8 cellular contexts compared by ENCODE assay signal in genomic region chr20:59939879-59940128, GRCh38. TPM values are rescaled to one million over a fixed set of nuclear protein-coding genes. Genes with fewer than 3 reads are reported as not detected.
DNase-seq lines count a peak whose midpoint lies in the region; ATAC-seq and TF ChIP-seq lines count a peak whose summit lies in the region.

No MANE protein-coding gene starts in this region.

- ATAC-seq in GM21381 (IDR thresholded peaks at IDR 0.05; ENCODE audit: unreplicated experiment) (peak; percentile 34), HG03571 (IDR thresholded peaks at IDR 0.05; ENCODE audit: unreplicated experiment) (peak; percentile 36), lower lobe of right lung (peak in 1 of 2 donors; percentile 24), upper lobe of right lung (no peak)

- POLR2A ChIA-PET in CD4-positive, alpha-beta memory T cell (lab: Charles Lee; ENCODE audit: partially characterized antibody): interaction anchor here (0.8 to 3.3 kb wide), 7 partner anchors 10 to 1289 kb away, joined by 3 to 39 read pairs (median 4); partner anchors contain the start of gene STX16
- POLR2A ChIA-PET in MCF 10A (lab: Yijun Ruan, JAX): interaction anchor here (0.6 to 3.7 kb wide), 36 partner anchors 8 to 1313 kb away, joined by 3 to 51 read pairs (median 6); partner anchors contain the start of gene ATP5F1E

- CTCF ChIA-PET in CD4-positive, alpha-beta memory T cell (lab: Charles Lee; ENCODE audit: partially characterized antibody): interaction anchor here (0.6 to 2.4 kb wide), 12 partner anchors 9 to 1289 kb away, joined by 3 to 19 read pairs (median 4); partner anchors contain the start of gene CDH26
- CTCF ChIA-PET in MCF 10A (lab: Yijun Ruan, JAX): interaction anchor here (0.6 to 4.7 kb wide), 15 partner anchors 9 to 1928 kb away, joined by 3 to 39 read pairs (median 4); no protein-coding TSS in a partner anchor

- H3K36me3 Mint-ChIP-seq in CD4-positive, alpha-beta memory T cell: peaks cover 14 to 36% of the 10 kb centered on the region in 2 donors
- peaks cover 26% of the 10 kb centered on the region for H3K36me3 Mint-ChIP-seq in MCF 10A (ENCODE audit: insufficient read depth, unreplicated experiment)

- no peak for DNase-seq in CD4-positive, alpha-beta memory T cell
- DNase-seq in MCF 10A (ENCODE audit: unreplicated experiment) (no peak), lower lobe of right lung (peak; percentile 76), upper lobe of right lung (peak; percentile 81), T-helper 9 cell (no peak), cerebellar nuclear complex (lab: John Stamatoyannopoulos, UW) (no peak)

- H3K27ac ChIP-seq in CD4-positive, alpha-beta memory T cell (ENCODE audit: low read depth, low read length): peak overlapping the region; percentile 87
- H3K27ac ChIP-seq in lower lobe of right lung (peak overlapping the region; percentile 99), upper lobe of right lung (peak overlapping the region; percentile 99)

- TSS peak; percentile 26 for BruUV-seq in MCF 10A (replicated peaks; lab: Mats Ljungman, UMichigan)

- peaks cover 34 to 60% (median 46%) of the 10 kb centered on the region in 4 donors for H3K4me1 Mint-ChIP-seq in CD4-positive, alpha-beta memory T cell
- H3K4me1 Mint-ChIP-seq in MCF 10A (ENCODE audit: insufficient read depth, unreplicated experiment): peaks cover 27% of the 10 kb centered on the region

- H3K27me3 ChIP-seq in CD4-positive, alpha-beta memory T cell (ENCODE audit: insufficient read depth, low read length): no peaks in the 10 kb centered on the region
- H3K27me3 ChIP-seq in lower lobe of right lung (ENCODE audit: low read depth) (no peaks in the 10 kb centered on the region), upper lobe of right lung (no peaks in the 10 kb centered on the region)

- H3K4me3 Mint-ChIP-seq in CD4-positive, alpha-beta memory T cell: peak overlapping the region; percentile 90 to 99 (median 96)
- peak overlapping the region; percentile 95 for H3K4me3 Mint-ChIP-seq in MCF 10A (ENCODE audit: unreplicated experiment)

- H3K9me3 ChIP-seq in CD4-positive, alpha-beta memory T cell (ENCODE audit: control insufficient read depth in 1 of 2, low read length in 2 of 2): no peaks in the 10 kb centered on the region
- H3K9me3 ChIP-seq in lower lobe of right lung (no peaks in the 10 kb centered on the region), upper lobe of right lung (no peaks in the 10 kb centered on the region)

- H3K27ac Mint-ChIP-seq in CD4-positive, alpha-beta memory T cell: peak overlapping the region; percentile 64 to 93 (median 83)
- peak overlapping the region; percentile 96 for H3K27ac Mint-ChIP-seq in MCF 10A (ENCODE audit: low read depth, unreplicated experiment)

- intact Hi-C loops in CD4-positive, alpha-beta memory T cell (cut with micrococcal nuclease): loop anchor here (1.0 to 2.0 kb wide), 2 partner anchors 9 to 117 kb away; no protein-coding TSS in a partner anchor
- intact Hi-C loops in MCF 10A (cut with micrococcal nuclease): loop anchor here (5.0 kb wide), 2 partner anchors 103 to 158 kb away; no protein-coding TSS in a partner anchor
- intact Hi-C loops in lower lobe of right lung (cut with DNase I): no loop called here
- intact Hi-C loops in upper lobe of right lung (cut with DNase I): no loop called here

- H3K4me3 ChIP-seq in CD4-positive, alpha-beta memory T cell (ENCODE audit: low read length in 2 of 2): peak overlapping the region; percentile 87 to 95
- H3K4me3 ChIP-seq in lower lobe of right lung: peak overlapping the region; percentile 81
- peak overlapping the region; percentile 87 for H3K4me3 ChIP-seq in upper lobe of right lung

- TF ChIP-seq CTCF in MCF 10A (IDR thresholded peaks at IDR 0.05; ENCODE audit: unreplicated experiment) (no peak), lower lobe of right lung (IDR thresholded peaks at IDR 0.05) (no peak), upper lobe of right lung (IDR thresholded peaks at IDR 0.05) (no peak)

- peaks cover 20% of the 10 kb centered on the region for H3K36me3 ChIP-seq in CD4-positive, alpha-beta memory T cell (ENCODE audit: insufficient read depth, low read length)
- H3K36me3 ChIP-seq in lower lobe of right lung (peaks cover 27% of the 10 kb centered on the region), upper lobe of right lung (peaks cover 29% of the 10 kb centered on the region)

- no peaks in the 10 kb centered on the region for H3K9me3 Mint-ChIP-seq in CD4-positive, alpha-beta memory T cell
- H3K9me3 Mint-ChIP-seq in MCF 10A (ENCODE audit: unreplicated experiment): no peaks in the 10 kb centered on the region

- no peaks in the 10 kb centered on the region for H3K27me3 Mint-ChIP-seq in CD4-positive, alpha-beta memory T cell
- H3K27me3 Mint-ChIP-seq in MCF 10A (ENCODE audit: insufficient read depth, unreplicated experiment): no peaks in the 10 kb centered on the region

- H3K4me1 ChIP-seq in CD4-positive, alpha-beta memory T cell (ENCODE audit: insufficient read depth, low read length): peaks cover 52% of the 10 kb centered on the region
- H3K4me1 ChIP-seq in lower lobe of right lung (peaks cover 40% of the 10 kb centered on the region), upper lobe of right lung (peaks cover 43% of the 10 kb centered on the region)

RNA-seq across cellular contexts. Expression of gene PPP1R3D, which starts 0.3 kb away (rescaled TPM):
- 10 to 100 TPM; 13.2 to 15.0 TPM for total RNA-seq in CD4-positive, alpha-beta memory T cell
- 1 to 10 TPM; 2.2 to 2.8 TPM for polyA plus RNA-seq in CD4-positive, alpha-beta memory T cell
- total RNA-seq in MCF 10A (2022) (2.4 and 3.5 TPM in 2 replicates), lower lobe of right lung (12.1 TPM), upper lobe of right lung (11.2 TPM)

RNA-seq across cellular contexts. Expression of gene FAM217B, which starts 0.4 kb away (rescaled TPM):
- 10 to 100 TPM; 43.7 to 44.1 TPM for total RNA-seq in CD4-positive, alpha-beta memory T cell
- 10 to 100 TPM; 13.4 to 25.0 TPM for polyA plus RNA-seq in CD4-positive, alpha-beta memory T cell
- total RNA-seq in MCF 10A (2022) (5.6 and 8.6 TPM in 2 replicates), lower lobe of right lung (26.8 TPM), upper lobe of right lung (24.3 TPM)

RNA-seq across cellular contexts. Expression of gene SYCP2, which starts 6.4 kb away (rescaled TPM):
- total RNA-seq in CD4-positive, alpha-beta memory T cell: 1 to 10 TPM; 4.0 to 5.4 TPM
- polyA plus RNA-seq in CD4-positive, alpha-beta memory T cell: 1 to 10 TPM in 1 of 2 donors, under 1 TPM in 1; 0.91 to 1.6 TPM
- total RNA-seq in MCF 10A (2022): 0.35 and 0.61 TPM in 2 replicates
- total RNA-seq in lower lobe of right lung: 3.5 TPM
- total RNA-seq in upper lobe of right lung: 1.9 TPM

RNA-seq across cellular contexts. Expression of gene CDH26, which starts 18.4 kb away (rescaled TPM):
- 1 to 10 TPM; 4.1 to 4.4 TPM for total RNA-seq in CD4-positive, alpha-beta memory T cell
- under 1 TPM in 1 of 2 donors, not detected in 1; 0.55 TPM for polyA plus RNA-seq in CD4-positive, alpha-beta memory T cell
- total RNA-seq in MCF 10A (2022): 0.12 and 0.71 TPM in 2 replicates
- 8.4 TPM for total RNA-seq in lower lobe of right lung
- 8.8 TPM for total RNA-seq in upper lobe of right lung

Comparison
In these comparisons a context has a peak if more than half of its experiments do, and no peak if none do; other contexts are left out.
1. DNase-seq: peak in lower lobe of right lung (single experiment) and upper lobe of right lung (single experiment); none in CD4-positive, alpha-beta memory T cell (0 of 5), MCF 10A (single experiment), T-helper 9 cell (single experiment) and cerebellar nuclear complex (0 of 2).
2. intact Hi-C loops: an anchor here in CD4-positive, alpha-beta memory T cell (1.0 to 2.0 kb wide) and MCF 10A (5.0 kb wide); none called in lower lobe of right lung and upper lobe of right lung.
3. Peak in every context shown above with its lines, with median percentiles within 50 percentile points of each other: H3K27ac ChIP-seq and H3K4me3 ChIP-seq.